ENCODE assay signal across 8 cellular contexts in genomic region chr12:4320859-4321701, GRCh38. TPM values are rescaled to one million over a fixed set of nuclear protein-coding genes. Genes with fewer than 3 reads are reported as not detected.
A peak's percentile ranks its signal among the peaks of the same experiment; 100 is the strongest.
DNase-seq lines count a peak whose midpoint lies in the region; ATAC-seq and TF ChIP-seq lines count a peak whose summit lies in the region.

TSS of gene TIGAR (plus strand) at chr12:4321213. CDS start at chr12:4321272, 59 bp downstream.

- no peaks in the 10 kb centered on the region for H3F3A ChIP-seq in DOHH2 (ENCODE audit: control insufficient read depth, insufficient read depth)
- H3F3A ChIP-seq in GM23338 (replicated peaks; ENCODE audit: low read depth) = peaks cover 9% of the 10 kb centered on the region; the same call in 1 of the 2 replicates

- peak within 1 kb of the TSS; percentile 92 for H2AFZ ChIP-seq in GM23338

- H3K4me2 ChIP-seq in DOHH2 (ENCODE audit: low read length) = peak within 1 kb of the TSS; percentile 96
- H3K4me2 ChIP-seq in GM23338 = peak within 1 kb of the TSS; percentile 99

- intact Hi-C loops in activated T-helper 1 cell treated with anti-CD3 and anti-CD28 coated beads, Interleukin-12 subunit alpha, Interleukin-12 subunit beta, Interleukin-2, Interleukin-4 antibody, amounts not matched to agents 30 ng/mL and 10 ng/mL and 1 ng/mL, durations not matched to agents 14 hours and 24 hours and 36 hours (cut with micrococcal nuclease) = loop anchor here (1.0 to 5.0 kb wide), 8 partner anchors 49 to 1509 kb away; partner anchors contain the start of genes AKAP3, ITFG2, NDUFA9 and PARP11

- peaks cover 3% of the 10 kb centered on the region; the same call in 1 of the 2 replicates for H3K36me3 ChIP-seq in DOHH2 (ENCODE audit: control insufficient read depth, low read length)
- no peaks in the 10 kb centered on the region for H3K36me3 ChIP-seq in GM23338 (ENCODE audit: insufficient read depth)

- no peaks in the 10 kb centered on the region for H3K9me3 ChIP-seq in DOHH2 (ENCODE audit: control insufficient read depth, insufficient read depth, low read length)

- no peaks in the 10 kb centered on the region for H4K20me1 ChIP-seq in DOHH2 (ENCODE audit: control insufficient read depth, insufficient read depth, low read depth, low read length)
- no peaks in the 10 kb centered on the region for H4K20me1 ChIP-seq in GM23338 (replicated peaks; ENCODE audit: insufficient read depth)

- H3K36me3 Mint-ChIP-seq in GM23338 (ENCODE audit: low read depth) (peaks cover 11% of the 10 kb centered on the region), naive B cell (no peaks in the 10 kb centered on the region)
- H3K36me3 Mint-ChIP-seq in activated T-helper 1 cell treated with anti-CD3 and anti-CD28 coated beads, Interleukin-12 subunit alpha, Interleukin-12 subunit beta, Interleukin-2, Interleukin-4 antibody, amounts not matched to agents 30 ng/mL and 10 ng/mL and 1 ng/mL, durations not matched to agents 14 hours and 24 hours and 36 hours (ENCODE audit: low read depth) = peaks cover 7% of the 10 kb centered on the region
- peaks cover 8% of the 10 kb centered on the region for H3K36me3 Mint-ChIP-seq in stimulated activated effector memory CD8-positive, alpha-beta T cell treated with anti-CD3 and anti-CD28 coated beads, Interleukin-12 subunit alpha, Interleukin-12 subunit beta, amount 100 ng/mL, for 72 hours

- ATAC-seq in GM23338 = peak; percentile 98
- peak; percentile 94 for ATAC-seq in naive B cell (ENCODE audit: low read depth in 2 of 2)
- ATAC-seq in stimulated activated effector memory CD8-positive, alpha-beta T cell treated with anti-CD3 and anti-CD28 coated beads, Interleukin-12 subunit alpha, Interleukin-12 subunit beta, amount 100 ng/mL, for 72 hours = peak; percentile 98

- H3K27me3 ChIP-seq in DOHH2 (ENCODE audit: control insufficient read depth, low read length) (no peaks in the 10 kb centered on the region), GM23338 (ENCODE audit: insufficient read depth) (peaks cover 7% of the 10 kb centered on the region; the same call in 1 of the 2 replicates)

- H3K4me1 ChIP-seq in DOHH2 (ENCODE audit: control insufficient read depth, low read length) = peaks cover 16% of the 10 kb centered on the region
- peaks cover 4% of the 10 kb centered on the region for H3K4me1 ChIP-seq in GM23338 (ENCODE audit: insufficient read depth)

- H3K9me3 Mint-ChIP-seq in GM23338 (no peaks in the 10 kb centered on the region; the same call in 2 of the 3 replicates), naive B cell (no peaks in the 10 kb centered on the region)
- H3K9me3 Mint-ChIP-seq in activated T-helper 1 cell treated with anti-CD3 and anti-CD28 coated beads, Interleukin-12 subunit alpha, Interleukin-12 subunit beta, Interleukin-2, Interleukin-4 antibody, amounts not matched to agents 30 ng/mL and 10 ng/mL and 1 ng/mL, durations not matched to agents 14 hours and 24 hours and 36 hours = no peaks in the 10 kb centered on the region
- H3K9me3 Mint-ChIP-seq in stimulated activated effector memory CD8-positive, alpha-beta T cell treated with anti-CD3 and anti-CD28 coated beads, Interleukin-12 subunit alpha, Interleukin-12 subunit beta, amount 100 ng/mL, for 72 hours = no peaks in the 10 kb centered on the region

- peak; percentile 98 for DNase-seq in GM23338 (ENCODE audit: low spot score)
- DNase-seq in Kasumi-1 (lab: John Stamatoyannopoulos, UW) = peak; percentile 52 to 55
- DNase-seq in RPMI7951 (ENCODE audit: low read depth) = peak; percentile 92
- DNase-seq in activated T-helper 1 cell treated with anti-CD3 and anti-CD28 coated beads, Interleukin-12 subunit alpha, Interleukin-12 subunit beta, Interleukin-2, Interleukin-4 antibody, amounts not matched to agents 30 ng/mL and 10 ng/mL and 1 ng/mL, durations not matched to agents 14 hours and 24 hours and 36 hours (ENCODE audit: low spot score) = peak; percentile 93
- DNase-seq in fibroblast of gingiva (ENCODE audit: low read depth) = peak; percentile 92
- peak; percentile 97 for DNase-seq in naive B cell
- DNase-seq in stimulated activated effector memory CD8-positive, alpha-beta T cell treated with anti-CD3 and anti-CD28 coated beads, Interleukin-12 subunit alpha, Interleukin-12 subunit beta, amount 100 ng/mL, for 72 hours (ENCODE audit: low spot score in 2 of 2) = peak; percentile 89 to 95

- H3K4me3 ChIP-seq in DOHH2 (ENCODE audit: low read length) = peak within 1 kb of the TSS; percentile 88
- peak within 1 kb of the TSS; percentile 99 for H3K4me3 ChIP-seq in GM23338

- peak within 1 kb of the TSS; percentile 11; the same call in 1 of the 2 replicates for H3K27ac ChIP-seq in DOHH2 (ENCODE audit: low read depth, low read length)
- H3K27ac ChIP-seq in GM23338 (ENCODE audit: low read depth) = peak within 1 kb of the TSS; percentile 98

- H3K4me1 Mint-ChIP-seq in GM23338 (peaks cover 17% of the 10 kb centered on the region), naive B cell (peaks cover 18 to 37% (median 36%) of the 10 kb centered on the region in 3 donors)
- peaks cover 45% of the 10 kb centered on the region for H3K4me1 Mint-ChIP-seq in activated T-helper 1 cell treated with anti-CD3 and anti-CD28 coated beads, Interleukin-12 subunit alpha, Interleukin-12 subunit beta, Interleukin-2, Interleukin-4 antibody, amounts not matched to agents 30 ng/mL and 10 ng/mL and 1 ng/mL, durations not matched to agents 14 hours and 24 hours and 36 hours (ENCODE audit: low read depth)
- H3K4me1 Mint-ChIP-seq in stimulated activated effector memory CD8-positive, alpha-beta T cell treated with anti-CD3 and anti-CD28 coated beads, Interleukin-12 subunit alpha, Interleukin-12 subunit beta, amount 100 ng/mL, for 72 hours = peaks cover 37% of the 10 kb centered on the region

- H3K79me2 ChIP-seq in DOHH2 (ENCODE audit: control insufficient read depth, low read length) (peaks cover 39% of the 10 kb centered on the region), GM23338 (replicated peaks; ENCODE audit: insufficient read depth) (peaks cover 46% of the 10 kb centered on the region)

- peaks cover 10% of the 10 kb centered on the region for H3K27me3 Mint-ChIP-seq in GM23338 (ENCODE audit: insufficient read depth, low read depth, poor library complexity)
- H3K27me3 Mint-ChIP-seq in activated T-helper 1 cell treated with anti-CD3 and anti-CD28 coated beads, Interleukin-12 subunit alpha, Interleukin-12 subunit beta, Interleukin-2, Interleukin-4 antibody, amounts not matched to agents 30 ng/mL and 10 ng/mL and 1 ng/mL, durations not matched to agents 14 hours and 24 hours and 36 hours (ENCODE audit: insufficient read depth) = no peaks in the 10 kb centered on the region
- H3K27me3 Mint-ChIP-seq in naive B cell = no peaks in the 10 kb centered on the region

- TF ChIP-seq CTCF in DOHH2 (IDR thresholded peaks at IDR 0.05; ENCODE audit: low read depth, low read length, poor library complexity, severe bottlenecking) (no peak), GM23338 (conservative IDR thresholded peaks at IDR 0.05; ENCODE audit: low read depth in 2 of 2) (no peak)

- H3K9me2 ChIP-seq in DOHH2 (replicated peaks; ENCODE audit: control insufficient read depth, low read length) (no peaks in the 10 kb centered on the region), GM23338 (ENCODE audit: insufficient read depth) (no peaks in the 10 kb centered on the region)

- H3K4me3 Mint-ChIP-seq in GM23338 (peak within 1 kb of the TSS; percentile 90), naive B cell (peak within 1 kb of the TSS; percentile 90 to 97 (median 95))
- H3K4me3 Mint-ChIP-seq in activated T-helper 1 cell treated with anti-CD3 and anti-CD28 coated beads, Interleukin-12 subunit alpha, Interleukin-12 subunit beta, Interleukin-2, Interleukin-4 antibody, amounts not matched to agents 30 ng/mL and 10 ng/mL and 1 ng/mL, durations not matched to agents 14 hours and 24 hours and 36 hours = peak within 1 kb of the TSS; percentile 93
- H3K4me3 Mint-ChIP-seq in stimulated activated effector memory CD8-positive, alpha-beta T cell treated with anti-CD3 and anti-CD28 coated beads, Interleukin-12 subunit alpha, Interleukin-12 subunit beta, amount 100 ng/mL, for 72 hours = peak within 1 kb of the TSS; percentile 96

- H3K27ac Mint-ChIP-seq in GM23338 (peak within 1 kb of the TSS; percentile 96), naive B cell (peak within 1 kb of the TSS; percentile 90 to 99 (median 98))
- H3K27ac Mint-ChIP-seq in activated T-helper 1 cell treated with anti-CD3 and anti-CD28 coated beads, Interleukin-12 subunit alpha, Interleukin-12 subunit beta, Interleukin-2, Interleukin-4 antibody, amounts not matched to agents 30 ng/mL and 10 ng/mL and 1 ng/mL, durations not matched to agents 14 hours and 24 hours and 36 hours = peak within 1 kb of the TSS; percentile 93
- peak within 1 kb of the TSS; percentile 96 for H3K27ac Mint-ChIP-seq in stimulated activated effector memory CD8-positive, alpha-beta T cell treated with anti-CD3 and anti-CD28 coated beads, Interleukin-12 subunit alpha, Interleukin-12 subunit beta, amount 100 ng/mL, for 72 hours

TF ChIP-seq in GM23338, 12 proteins besides CTCF, POLR2A, EP300 and RAD21:
- TF ChIP-seq POLR2AphosphoS5 (IDR thresholded peaks at IDR 0.05; ENCODE audit: low read depth) (peak; percentile 84), ZNF331 (CRISPR knock-in tag; IDR thresholded peaks at IDR 0.05; ENCODE audit: low read depth) (no peak), ETS1 (IDR thresholded peaks at IDR 0.05) (peak; percentile 12; the same call in 1 of the 2 replicates), JUNB (IDR thresholded peaks at IDR 0.05; ENCODE audit: unreplicated experiment) (no peak), CREB1 (CRISPR knock-in tag; IDR thresholded peaks at IDR 0.05; ENCODE audit: low read depth) (peak; percentile 87), ZNF114 (CRISPR knock-in tag; IDR thresholded peaks at IDR 0.05) (no peak)
TF ChIP-seq in GM23338: peak in this region for 3.

RNA-seq across cellular contexts. Expression of gene TIGAR, which starts in this region (rescaled TPM):
- total RNA-seq in GM23338 (2014; rRNA removed; shearing (Covaris generic)) = 10.4 and 17.0 TPM in 2 replicates
- polyA plus RNA-seq in GM23338 (2016; fragmentation: Nextera tagmentation; extraction: Ambion mirVana) (9.3 and 13.3 TPM in 2 replicates), naive B cell (ENCODE audit: low read depth in 6 of 6) (1 to 10 TPM; 3.3 to 9.4 (median 5.6) TPM)
- total RNA-seq in RPMI7951 (2014; rRNA removed; shearing (Covaris generic)) = 5.3 and 5.9 TPM in 2 replicates
- 14.4 TPM in 2 replicates for total RNA-seq in activated T-helper 1 cell treated with anti-CD3 and anti-CD28 coated beads, Interleukin-12 subunit alpha, Interleukin-12 subunit beta, Interleukin-2, Interleukin-4 antibody, amounts not matched to agents 30 ng/mL and 10 ng/mL and 1 ng/mL, durations not matched to agents 14 hours and 24 hours and 36 hours

Comparison
In these comparisons a context has a peak if more than half of its experiments do, and no peak if none do; other contexts are left out.
1. Peak in every context shown above with its lines: DNase-seq, ATAC-seq, H3K4me3 ChIP-seq and H3K27ac ChIP-seq.